ENCODE assay signal across 29 cellular contexts in the genomic region with DNA sequence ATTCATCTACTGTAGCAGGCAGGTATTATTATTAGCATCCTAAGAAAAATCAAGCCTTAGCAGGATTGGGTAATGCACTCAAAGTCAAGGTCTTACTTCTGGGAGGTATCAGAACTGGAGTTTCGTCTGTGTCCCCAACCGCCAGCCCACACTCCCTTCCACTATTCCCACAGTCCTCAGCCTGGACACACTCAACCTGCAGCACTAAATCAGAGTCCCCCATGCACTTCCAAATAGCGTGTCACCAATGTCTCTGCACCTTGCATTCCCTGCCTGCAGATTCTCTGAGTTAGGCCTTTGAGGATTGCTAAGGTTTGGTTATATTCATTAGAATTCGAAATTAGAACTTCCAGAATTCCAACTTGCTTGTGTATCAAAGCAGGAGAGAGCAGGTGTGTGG. TPM values are rescaled to one million over a fixed set of nuclear protein-coding genes. Genes with fewer than 3 reads are reported as not detected.
A peak's percentile ranks its signal among the peaks of the same experiment; 100 is the strongest.
DNase-seq lines count a peak whose midpoint lies in the region; ATAC-seq and TF ChIP-seq lines count a peak whose summit lies in the region.
"Had no signal": no experiment of that assay in that cellular context is flagged by ENCODE, and none has a peak within 500 bp of the region (broad histone marks: within the 10 kb centered on the region; RNA-seq: fewer than 3 reads in every experiment).

No MANE protein-coding gene starts in this region.

- no peak overlapping the region for H2BK12ac ChIP-seq in neuronal stem cell (ENCODE audit: low read length)

- H2BK120ac ChIP-seq in neuronal stem cell (ENCODE audit: low read depth, low read length), result no peak overlapping the region

- POLR2A ChIA-PET in activated B cell treated with CpG ODN at 0.5 μM for 24 hours (lab: Charles Lee), result no interaction called here

- H2BK5ac ChIP-seq in neuronal stem cell (ENCODE audit: low read length), result no peak overlapping the region

- ATAC-seq in activated B cell treated with CpG ODN at 0.5 μM for 24 hours (ENCODE audit: low read depth), result no peak
- ATAC-seq in HG02763 (IDR thresholded peaks at IDR 0.05; ENCODE audit: unreplicated experiment), result no peak
- ATAC-seq in HG02870 (IDR thresholded peaks at IDR 0.05; ENCODE audit: unreplicated experiment), result no peak
- ATAC-seq: activated T-cell treated with anti-CD3 and anti-CD28 coated beads, Interleukin-2, amount 50 U/mL, for 4 hours had no signal

- H3K4me3 ChIP-seq in neuronal stem cell (ENCODE audit: low read length in 2 of 2), result no peak overlapping the region
- H3K4me3 ChIP-seq: colonic mucosa, transverse colon had no signal

- no peak overlapping the region for H2BK15ac ChIP-seq in neuronal stem cell (ENCODE audit: low read length)

- peaks cover 3% of the 10 kb centered on the region for H3K79me1 ChIP-seq in neuronal stem cell (ENCODE audit: low read depth, low read length)

- peaks cover 25% of the 10 kb centered on the region for H3K4me1 Mint-ChIP-seq in activated naive CD4-positive, alpha-beta T cell treated with anti-CD3 and anti-CD28 coated beads, Interleukin-2, amount 50 U/mL, for 24 hours
- peaks cover 16% of the 10 kb centered on the region for H3K4me1 Mint-ChIP-seq in activated B cell treated with CpG ODN at 0.5 μM for 24 hours
- H3K4me1 Mint-ChIP-seq: mesothelial cell of epicardium had no signal

- H3K9ac ChIP-seq in neuronal stem cell (ENCODE audit: low read depth, low read length, poor library complexity), result no peak overlapping the region

- H3K23ac ChIP-seq in neuronal stem cell (ENCODE audit: low read depth, low read length, poor library complexity), result no peak overlapping the region

- H3K4me3 Mint-ChIP-seq in activated naive CD4-positive, alpha-beta T cell treated with anti-CD3 and anti-CD28 coated beads, Interleukin-2, amount 50 U/mL, for 24 hours, result peak overlapping the region; percentile 5
- H3K4me3 Mint-ChIP-seq in activated B cell treated with CpG ODN at 0.5 μM for 24 hours, result no peak overlapping the region
- H3K4me3 Mint-ChIP-seq: activated T-cell treated with anti-CD3 and anti-CD28 coated beads, Interleukin-2, amount 50 U/mL, for 4 hours; mesothelial cell of epicardium had no signal

- H3K9me3 ChIP-seq in KOPT-K1 (ENCODE audit: insufficient read depth, low read length, poor library complexity, severe bottlenecking) (peaks cover 7% of the 10 kb centered on the region), neuronal stem cell (replicated peaks in 1 of 2; ENCODE audit: control insufficient read depth in 2 of 2, insufficient read depth in 1 of 2, low read depth in 1 of 2, low read length in 2 of 2) (peaks cover 3 to 62% of the 10 kb centered on the region in 2 donors)
- H3K9me3 ChIP-seq: colonic mucosa, transverse colon had no signal

- no peaks in the 10 kb centered on the region for H3K4me1 ChIP-seq in neuronal stem cell (ENCODE audit: control insufficient read depth in 2 of 2, insufficient read depth in 1 of 2, low read depth in 1 of 2, low read length in 2 of 2)

- no peak overlapping the region for H3K27ac Mint-ChIP-seq in activated naive CD4-positive, alpha-beta T cell treated with anti-CD3 and anti-CD28 coated beads, Interleukin-2, amount 50 U/mL, for 24 hours
- peak overlapping the region; percentile 16 for H3K27ac Mint-ChIP-seq in activated B cell treated with CpG ODN at 0.5 μM for 24 hours
- H3K27ac Mint-ChIP-seq: mesothelial cell of epicardium had no signal

- H3K27ac ChIP-seq in KOPT-K1 (ENCODE audit: low read depth, low read length, poor library complexity, severe bottlenecking) (peak overlapping the region; percentile 18), neuronal stem cell (replicated peaks; ENCODE audit: low read length) (no peak overlapping the region)
- H3K27ac ChIP-seq: colonic mucosa, RWPE1, transverse colon had no signal

- H3K27me3 Mint-ChIP-seq in activated naive CD4-positive, alpha-beta T cell treated with anti-CD3 and anti-CD28 coated beads, Interleukin-2, amount 50 U/mL, for 24 hours, result no peaks in the 10 kb centered on the region
- H3K27me3 Mint-ChIP-seq in activated B cell treated with CpG ODN at 0.5 μM for 24 hours, result no peaks in the 10 kb centered on the region
- H3K27me3 Mint-ChIP-seq: naive B cell had no signal

- H3K36me3 Mint-ChIP-seq in activated naive CD4-positive, alpha-beta T cell treated with anti-CD3 and anti-CD28 coated beads, Interleukin-2, amount 50 U/mL, for 24 hours, result no peaks in the 10 kb centered on the region
- H3K36me3 Mint-ChIP-seq in activated B cell treated with CpG ODN at 0.5 μM for 24 hours (ENCODE audit: low read depth), result no peaks in the 10 kb centered on the region
- H3K36me3 Mint-ChIP-seq: mesothelial cell of epicardium, naive B cell had no signal

- TF ChIP-seq CTCF in activated B cell treated with CpG ODN at 0.5 μM for 24 hours (IDR thresholded peaks at IDR 0.05), result no peak

- H3K36me3 ChIP-seq in KOPT-K1 (ENCODE audit: insufficient read depth, low read length) (no peaks in the 10 kb centered on the region), neuronal stem cell (replicated peaks in 1 of 2; ENCODE audit: control insufficient read depth in 2 of 2, insufficient read depth in 2 of 2, low read length in 2 of 2) (peaks cover 0 to 7% of the 10 kb centered on the region in 2 donors)
- H3K36me3 ChIP-seq: colonic mucosa, transverse colon had no signal

- peak overlapping the region; percentile 11 for H3K4me2 ChIP-seq in neuronal stem cell (ENCODE audit: insufficient read depth, low read length, poor library complexity, severe bottlenecking)

- H3K9me3 Mint-ChIP-seq in activated naive CD4-positive, alpha-beta T cell treated with anti-CD3 and anti-CD28 coated beads, Interleukin-2, amount 50 U/mL, for 24 hours, result no peaks in the 10 kb centered on the region
- H3K9me3 Mint-ChIP-seq in activated B cell treated with CpG ODN at 0.5 μM for 24 hours, result no peaks in the 10 kb centered on the region
- H3K9me3 Mint-ChIP-seq: activated T-cell treated with anti-CD3 and anti-CD28 coated beads, Interleukin-2, amount 50 U/mL, for 4 hours had no signal

- no CpG with 5 or more reads among the region's 4 CpGs for WGBS in neuronal stem cell (ENCODE audit: extremely low coverage in 2 of 2, insufficient read length in 2 of 2, insufficient replicate concordance in 1 of 2), 2 donors

- intact Hi-C loops in activated B cell treated with CpG ODN at 0.5 μM for 24 hours (cut with micrococcal nuclease), result loop anchor here (5.0 kb wide), 1 partner anchor 41 kb away; no protein-coding TSS in a partner anchor

- no peak overlapping the region for H4K91ac ChIP-seq in neuronal stem cell (ENCODE audit: low read depth, low read length, poor library complexity)

- no peak overlapping the region for H2AFZ ChIP-seq in neuronal stem cell (ENCODE audit: low read length)

- H4K8ac ChIP-seq in neuronal stem cell (ENCODE audit: low read depth, low read length), result no peak overlapping the region

- DNase-seq in activated naive CD4-positive, alpha-beta T cell treated with Interleukin-2 at 50 U/mL for 16 hours, result no peak
- DNase-seq in activated B cell treated with CpG ODN at 0.5 μM for 24 hours (no peak), neuronal stem cell (ENCODE audit: low spot score) (no peak), CD1c-positive myeloid dendritic cell (ENCODE audit: extremely low spot score) (no peak)
- DNase-seq: 8988T; activated CD4-positive, alpha-beta T cell treated with anti-CD3 and anti-CD28 coated beads for 4 hours; activated naive CD4-positive, alpha-beta T cell; activated T-cell treated with anti-CD3 and anti-CD28 coated beads, Interleukin-2, amount 50 U/mL, for 4 hours; colonic mucosa; COR-L47; DMS79; effector CD8-positive, alpha-beta T cell; GF-D8; kidney; naive B cell; NCI-H2107; transverse colon had no signal

- H3K18ac ChIP-seq in neuronal stem cell (ENCODE audit: low read length), result no peak overlapping the region

- peaks cover 0 to 5% (median 0%) of the 10 kb centered on the region in 3 experiments for H3K27me3 ChIP-seq in neuronal stem cell (ENCODE audit: control insufficient read depth in 3 of 3, insufficient read depth in 3 of 3, low read depth in 1 of 3, low read length in 3 of 3)
- H3K27me3 ChIP-seq: colonic mucosa, transverse colon had no signal

- H2AK5ac ChIP-seq in neuronal stem cell (ENCODE audit: low read depth, low read length), result no peak overlapping the region

- CTCF ChIA-PET in activated B cell treated with CpG ODN at 0.5 μM for 24 hours (lab: Charles Lee), result no interaction called here

- no peak overlapping the region for H3K14ac ChIP-seq in neuronal stem cell (ENCODE audit: low read length)

- H3K4ac ChIP-seq in neuronal stem cell (ENCODE audit: low read length), result no peak overlapping the region

RNA-seq across cellular contexts. Expression of gene LYPD8, which starts 3.9 kb away (rescaled TPM):
- total RNA-seq in activated B cell treated with CpG ODN at 0.5 μM for 24 hours, result not detected in 2 replicates
- not detected for polyA plus RNA-seq in neuronal stem cell (2013, experiment 1 of 2)
- polyA plus RNA-seq in neuronal stem cell (2013, experiment 2 of 2), result not detected
- total RNA-seq: activated CD8-positive, alpha-beta memory T cell treated with anti-CD3 and anti-CD28 coated beads for 36 hours; activated T-cell treated with anti-CD3 and anti-CD28 coated beads, Interleukin-2, amount 50 U/mL, for 4 hours; epithelial cell of proximal tubule; liver; mesothelial cell of epicardium; omental fat pad; skeletal muscle tissue; T-helper 2 cell treated with Interferon-gamma antibody and Interleukin-4, amounts not matched to agents 100 ng/mL and 5 ng/mL, for 36 hours had no signal
- polyA plus RNA-seq: liver had no signal

RNA-seq across cellular contexts. Expression of gene OR14I1, which starts 49.1 kb away (rescaled TPM):
- total RNA-seq in activated B cell treated with CpG ODN at 0.5 μM for 24 hours, result not detected in 2 replicates
- polyA plus RNA-seq in neuronal stem cell (2013, experiment 1 of 2), result not detected
- not detected for polyA plus RNA-seq in neuronal stem cell (2013, experiment 2 of 2)
- total RNA-seq: activated CD8-positive, alpha-beta memory T cell treated with anti-CD3 and anti-CD28 coated beads for 36 hours; activated T-cell treated with anti-CD3 and anti-CD28 coated beads, Interleukin-2, amount 50 U/mL, for 4 hours; colonic mucosa; epithelial cell of proximal tubule; kidney; liver; mesothelial cell of epicardium; omental fat pad; skeletal muscle tissue; T-helper 2 cell treated with Interferon-gamma antibody and Interleukin-4, amounts not matched to agents 100 ng/mL and 5 ng/mL, for 36 hours; transverse colon had no signal
- polyA plus RNA-seq: liver had no signal
